14 cellular contexts compared by ENCODE assay signal in genomic region chr3:9669720-9670432, GRCh38. TPM values are rescaled to one million over a fixed set of nuclear protein-coding genes. Genes with fewer than 3 reads are reported as not detected.
A peak's percentile ranks its signal among the peaks of the same experiment; 100 is the strongest.
DNase-seq lines count a peak whose midpoint lies in the region; ATAC-seq and TF ChIP-seq lines count a peak whose summit lies in the region.
"Had no signal": no experiment of that assay in that cellular context is flagged by ENCODE, and none has a peak within 500 bp of the region (broad histone marks: within the 10 kb centered on the region; RNA-seq: fewer than 3 reads in every experiment).

No MANE protein-coding gene starts in this region.

- peaks cover 16% of the 10 kb centered on the region for H3K4me1 ChIP-seq in upper lobe of right lung

- intact Hi-C loops in upper lobe of right lung (cut with DNase I): no loop called here

- DNase-seq in T-helper 1 cell (no peak), fibroblast of gingiva (ENCODE audit: low read depth) (peak; percentile 16), memory B cell (ENCODE audit: low spot score in 2 of 2) (no peak), upper lobe of right lung (no peak), NCI-H2029 (lab: John Stamatoyannopoulos, UW) (no peak)
- DNase-seq in activated CD4-positive, alpha-beta T cell treated with anti-CD3 and anti-CD28 coated beads, Interleukin-2, amount 50 U/mL, for 4 hours: no peak
- DNase-seq: activated CD4-positive, CD25-positive, alpha-beta regulatory T cell; natural killer cell; NCI-H187; NK-92 treated with Interleukin-12 subunit alpha and Interleukin-12 subunit beta, amount 100 ng/mL, for 24 hours; transverse colon had no signal

- no peak overlapping the region for H3K4me3 Mint-ChIP-seq in T-helper 1 cell treated with Interleukin-12 subunit alpha and Interleukin-12 subunit beta and Interleukin-4 antibody, amounts not matched to agents 30 μg/mL and 1 μg/mL, for 36 hours
- no peak overlapping the region for H3K4me3 Mint-ChIP-seq in memory B cell
- H3K4me3 Mint-ChIP-seq: natural killer cell had no signal

- no peaks in the 10 kb centered on the region for H3K27me3 ChIP-seq in upper lobe of right lung
- H3K27me3 ChIP-seq: transverse colon had no signal

- peak overlapping the region; percentile 52 for H3K27ac Mint-ChIP-seq in T-helper 1 cell treated with Interleukin-12 subunit alpha and Interleukin-12 subunit beta and Interleukin-4 antibody, amounts not matched to agents 30 μg/mL and 1 μg/mL, for 36 hours
- peak overlapping the region; percentile 33 for H3K27ac Mint-ChIP-seq in memory B cell

- no peak for TF ChIP-seq CTCF in upper lobe of right lung (IDR thresholded peaks at IDR 0.05)

- peaks cover 97% of the 10 kb centered on the region for H3K36me3 ChIP-seq in upper lobe of right lung

- ATAC-seq in memory B cell (ENCODE audit: low read depth) (no peak), upper lobe of right lung (peak; percentile 91), HG03439 (IDR thresholded peaks at IDR 0.05; ENCODE audit: unreplicated experiment) (no peak)
- ATAC-seq: natural killer cell had no signal

- H3K9me3 ChIP-seq in upper lobe of right lung: no peaks in the 10 kb centered on the region
- H3K9me3 ChIP-seq: transverse colon had no signal

- peaks cover 37% of the 10 kb centered on the region for H3K36me3 Mint-ChIP-seq in T-helper 1 cell treated with Interleukin-12 subunit alpha and Interleukin-12 subunit beta and Interleukin-4 antibody, amounts not matched to agents 30 μg/mL and 1 μg/mL, for 36 hours (ENCODE audit: low read depth)
- H3K36me3 Mint-ChIP-seq in memory B cell: peaks cover 51% of the 10 kb centered on the region
- H3K36me3 Mint-ChIP-seq: natural killer cell had no signal

- H3K9me3 Mint-ChIP-seq in T-helper 1 cell treated with Interleukin-12 subunit alpha and Interleukin-12 subunit beta and Interleukin-4 antibody, amounts not matched to agents 30 μg/mL and 1 μg/mL, for 36 hours: no peaks in the 10 kb centered on the region
- H3K9me3 Mint-ChIP-seq in memory B cell: no peaks in the 10 kb centered on the region
- H3K9me3 Mint-ChIP-seq: natural killer cell had no signal

- peak overlapping the region; percentile 47 for H3K27ac ChIP-seq in upper lobe of right lung
- H3K27ac ChIP-seq: transverse colon had no signal

- no peaks in the 10 kb centered on the region for H3K4me1 Mint-ChIP-seq in T-helper 1 cell treated with Interleukin-12 subunit alpha and Interleukin-12 subunit beta and Interleukin-4 antibody, amounts not matched to agents 30 μg/mL and 1 μg/mL, for 36 hours (ENCODE audit: low read depth)
- H3K4me1 Mint-ChIP-seq in memory B cell: peaks cover 6% of the 10 kb centered on the region

- H3K27me3 Mint-ChIP-seq in T-helper 1 cell treated with Interleukin-12 subunit alpha and Interleukin-12 subunit beta and Interleukin-4 antibody, amounts not matched to agents 30 μg/mL and 1 μg/mL, for 36 hours (ENCODE audit: low read depth): no peaks in the 10 kb centered on the region
- H3K27me3 Mint-ChIP-seq in memory B cell: no peaks in the 10 kb centered on the region

- H3K4me3 ChIP-seq in upper lobe of right lung: no peak overlapping the region
- H3K4me3 ChIP-seq: transverse colon had no signal

RNA-seq across cellular contexts. Expression of gene MTMR14, which starts 20.6 kb away (rescaled TPM):
- total RNA-seq in upper lobe of right lung: 49.2 TPM

RNA-seq across cellular contexts. Expression of gene CPNE9, which starts 33.8 kb away (rescaled TPM):
- 0.90 TPM for total RNA-seq in upper lobe of right lung
- total RNA-seq: bronchial epithelial cell, transverse colon had no signal
